ENCODE assay signal across 1 cellular context in the genomic region with DNA sequence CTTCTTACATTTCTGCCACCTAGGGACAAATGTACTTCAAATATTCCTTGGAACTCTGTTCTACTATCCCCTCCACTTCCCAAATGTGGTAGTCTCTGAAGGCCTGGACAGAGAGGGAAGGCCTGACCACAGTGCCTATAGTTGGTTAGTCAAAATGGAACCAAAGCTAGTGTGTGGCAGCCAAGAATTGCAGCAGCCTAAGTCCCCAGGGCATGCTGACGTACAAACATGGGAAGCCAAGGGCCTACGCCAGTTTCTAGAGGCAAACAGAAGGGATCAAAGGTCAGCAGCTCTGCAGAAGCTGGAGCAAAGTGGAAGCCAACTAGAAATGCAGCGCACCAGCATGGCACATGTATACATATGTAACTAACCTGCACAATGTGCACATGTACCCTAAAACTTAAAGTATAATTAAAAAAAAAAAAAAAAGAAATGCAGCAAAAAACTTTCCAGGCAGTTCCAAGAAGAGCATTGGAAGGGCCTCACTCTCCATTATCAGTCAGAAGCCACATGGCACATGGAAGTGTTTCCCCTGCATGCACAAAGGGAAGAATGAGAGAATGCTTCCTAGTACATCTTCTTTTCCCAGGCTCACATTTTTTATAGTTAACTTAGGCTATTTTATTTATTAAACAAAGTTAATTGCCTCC.
TF ChIP-seq lines count a peak whose summit lies in the region.

No MANE protein-coding gene starts in this region.

TF ChIP-seq in HepG2, 621 proteins besides CTCF, POLR2A, EP300 and RAD21 (continued from another document):
- TF ChIP-seq, protein P1, sequence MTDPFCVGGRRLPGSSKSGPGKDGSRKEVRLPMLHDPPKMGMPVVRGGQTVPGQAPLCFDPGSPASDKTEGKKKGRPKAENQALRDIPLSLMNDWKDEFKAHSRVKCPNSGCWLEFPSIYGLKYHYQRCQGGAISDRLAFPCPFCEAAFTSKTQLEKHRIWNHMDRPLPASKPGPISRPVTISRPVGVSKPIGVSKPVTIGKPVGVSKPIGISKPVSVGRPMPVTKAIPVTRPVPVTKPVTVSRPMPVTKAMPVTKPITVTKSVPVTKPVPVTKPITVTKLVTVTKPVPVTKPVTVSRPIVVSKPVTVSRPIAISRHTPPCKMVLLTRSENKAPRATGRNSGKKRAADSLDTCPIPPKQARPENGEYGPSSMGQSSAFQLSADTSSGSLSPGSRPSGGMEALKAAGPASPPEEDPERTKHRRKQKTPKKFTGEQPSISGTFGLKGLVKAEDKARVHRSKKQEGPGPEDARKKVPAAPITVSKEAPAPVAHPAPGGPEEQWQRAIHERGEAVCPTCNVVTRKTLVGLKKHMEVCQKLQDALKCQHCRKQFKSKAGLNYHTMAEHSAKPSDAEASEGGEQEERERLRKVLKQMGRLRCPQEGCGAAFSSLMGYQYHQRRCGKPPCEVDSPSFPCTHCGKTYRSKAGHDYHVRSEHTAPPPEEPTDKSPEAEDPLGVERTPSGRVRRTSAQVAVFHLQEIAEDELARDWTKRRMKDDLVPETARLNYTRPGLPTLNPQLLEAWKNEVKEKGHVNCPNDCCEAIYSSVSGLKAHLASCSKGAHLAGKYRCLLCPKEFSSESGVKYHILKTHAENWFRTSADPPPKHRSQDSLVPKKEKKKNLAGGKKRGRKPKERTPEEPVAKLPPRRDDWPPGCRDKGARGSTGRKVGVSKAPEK (CRISPR knock-in tag; IDR thresholded peaks at IDR 0.05; ENCODE audit: borderline replicate concordance) = 0 out of 2 replicates have a peak, but pooled peaks have one; percentile 54
- TF ChIP-seq HNF4G (IDR thresholded peaks at IDR 0.05; ENCODE audit: borderline replicate concordance, low read depth, low read length) = peak; percentile 63
- peak; percentile 46; the same call in 1 of the 2 replicates for TF ChIP-seq HNF4G (CRISPR knock-in tag; IDR thresholded peaks at IDR 0.05; ENCODE audit: borderline replicate concordance, low read depth)
- no peak for TF ChIP-seq ZNF775 (CRISPR knock-in tag; IDR thresholded peaks at IDR 0.05; ENCODE audit: borderline replicate concordance)
- TF ChIP-seq MLLT10 (CRISPR knock-in tag; IDR thresholded peaks at IDR 0.05) = no peak
- 0 out of 2 replicates have a peak, but pooled peaks have one; percentile 30 for TF ChIP-seq ZNF549 (CRISPR knock-in tag; IDR thresholded peaks at IDR 0.05)
- peak; percentile 77 for TF ChIP-seq POGZ (CRISPR knock-in tag; IDR thresholded peaks at IDR 0.05)
- TF ChIP-seq HMG20A (CRISPR knock-in tag; IDR thresholded peaks at IDR 0.05; ENCODE audit: borderline replicate concordance) = peak; percentile 58; the same call in 1 of the 2 replicates
- TF ChIP-seq KLF6 (CRISPR knock-in tag; IDR thresholded peaks at IDR 0.05) = no peak
- no peak for TF ChIP-seq ZNF572 (CRISPR knock-in tag; IDR thresholded peaks at IDR 0.05)
- TF ChIP-seq SRF (IDR thresholded peaks at IDR 0.05; ENCODE audit: low read depth, low read length) = no peak
- TF ChIP-seq, protein P2, sequence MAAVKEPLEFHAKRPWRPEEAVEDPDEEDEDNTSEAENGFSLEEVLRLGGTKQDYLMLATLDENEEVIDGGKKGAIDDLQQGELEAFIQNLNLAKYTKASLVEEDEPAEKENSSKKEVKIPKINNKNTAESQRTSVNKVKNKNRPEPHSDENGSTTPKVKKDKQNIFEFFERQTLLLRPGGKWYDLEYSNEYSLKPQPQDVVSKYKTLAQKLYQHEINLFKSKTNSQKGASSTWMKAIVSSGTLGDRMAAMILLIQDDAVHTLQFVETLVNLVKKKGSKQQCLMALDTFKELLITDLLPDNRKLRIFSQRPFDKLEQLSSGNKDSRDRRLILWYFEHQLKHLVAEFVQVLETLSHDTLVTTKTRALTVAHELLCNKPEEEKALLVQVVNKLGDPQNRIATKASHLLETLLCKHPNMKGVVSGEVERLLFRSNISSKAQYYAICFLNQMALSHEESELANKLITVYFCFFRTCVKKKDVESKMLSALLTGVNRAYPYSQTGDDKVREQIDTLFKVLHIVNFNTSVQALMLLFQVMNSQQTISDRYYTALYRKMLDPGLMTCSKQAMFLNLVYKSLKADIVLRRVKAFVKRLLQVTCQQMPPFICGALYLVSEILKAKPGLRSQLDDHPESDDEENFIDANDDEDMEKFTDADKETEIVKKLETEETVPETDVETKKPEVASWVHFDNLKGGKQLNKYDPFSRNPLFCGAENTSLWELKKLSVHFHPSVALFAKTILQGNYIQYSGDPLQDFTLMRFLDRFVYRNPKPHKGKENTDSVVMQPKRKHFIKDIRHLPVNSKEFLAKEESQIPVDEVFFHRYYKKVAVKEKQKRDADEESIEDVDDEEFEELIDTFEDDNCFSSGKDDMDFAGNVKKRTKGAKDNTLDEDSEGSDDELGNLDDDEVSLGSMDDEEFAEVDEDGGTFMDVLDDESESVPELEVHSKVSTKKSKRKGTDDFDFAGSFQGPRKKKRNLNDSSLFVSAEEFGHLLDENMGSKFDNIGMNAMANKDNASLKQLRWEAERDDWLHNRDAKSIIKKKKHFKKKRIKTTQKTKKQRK (IDR thresholded peaks at IDR 0.05; ENCODE audit: low read length) = no peak
- TF ChIP-seq, protein P3, sequence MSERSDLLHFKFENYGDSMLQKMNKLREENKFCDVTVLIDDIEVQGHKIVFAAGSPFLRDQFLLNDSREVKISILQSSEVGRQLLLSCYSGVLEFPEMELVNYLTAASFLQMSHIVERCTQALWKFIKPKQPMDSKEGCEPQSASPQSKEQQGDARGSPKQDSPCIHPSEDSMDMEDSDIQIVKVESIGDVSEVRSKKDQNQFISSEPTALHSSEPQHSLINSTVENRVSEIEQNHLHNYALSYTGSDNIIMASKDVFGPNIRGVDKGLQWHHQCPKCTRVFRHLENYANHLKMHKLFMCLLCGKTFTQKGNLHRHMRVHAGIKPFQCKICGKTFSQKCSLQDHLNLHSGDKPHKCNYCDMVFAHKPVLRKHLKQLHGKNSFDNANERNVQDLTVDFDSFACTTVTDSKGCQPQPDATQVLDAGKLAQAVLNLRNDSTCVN (CRISPR knock-in tag; IDR thresholded peaks at IDR 0.05; ENCODE audit: borderline replicate concordance) = peak; percentile 100
- no peak for TF ChIP-seq FOXP1 (IDR thresholded peaks at IDR 0.05)
- TF ChIP-seq FOXP1 (CRISPR knock-in tag; IDR thresholded peaks at IDR 0.05) = no peak
- peak; percentile 49 for TF ChIP-seq CREM (IDR thresholded peaks at IDR 0.05)
- no peak for TF ChIP-seq CREM (CRISPR knock-in tag; IDR thresholded peaks at IDR 0.05)
- TF ChIP-seq FOXK1 (CRISPR knock-in tag; IDR thresholded peaks at IDR 0.05; ENCODE audit: borderline replicate concordance, low read depth) = 0 out of 2 replicates have a peak, but pooled peaks have one; percentile 39
- TF ChIP-seq MYC (CRISPR knock-in tag; IDR thresholded peaks at IDR 0.05; ENCODE audit: borderline replicate concordance) = peak; percentile 25; the same call in 1 of the 2 replicates
- peak; percentile 27; the same call in 1 of the 2 replicates for TF ChIP-seq SAP130 (CRISPR knock-in tag; IDR thresholded peaks at IDR 0.05; ENCODE audit: low read depth)
- TF ChIP-seq, protein P4, sequence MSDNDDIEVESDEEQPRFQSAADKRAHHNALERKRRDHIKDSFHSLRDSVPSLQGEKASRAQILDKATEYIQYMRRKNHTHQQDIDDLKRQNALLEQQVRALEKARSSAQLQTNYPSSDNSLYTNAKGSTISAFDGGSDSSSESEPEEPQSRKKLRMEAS (IDR thresholded peaks at IDR 0.05) = no peak
- TF ChIP-seq MED1 (CRISPR knock-in tag; IDR thresholded peaks at IDR 0.05) = peak; percentile 31
- TF ChIP-seq GATAD1 (CRISPR knock-in tag; IDR thresholded peaks at IDR 0.05) = no peak
- TF ChIP-seq TEAD3 (CRISPR knock-in tag; optimal IDR thresholded peaks at IDR 0.05; ENCODE audit: borderline replicate concordance) = peak; percentile 51
- no peak for TF ChIP-seq ZNF788 (CRISPR knock-in tag; IDR thresholded peaks at IDR 0.05; ENCODE audit: borderline replicate concordance)
- TF ChIP-seq MED8 (CRISPR knock-in tag; IDR thresholded peaks at IDR 0.05; ENCODE audit: insufficient replicate concordance) = no peak
- no peak for TF ChIP-seq FOXA1 (IDR thresholded peaks at IDR 0.05)
- TF ChIP-seq FOXA1 (CRISPR knock-in tag; IDR thresholded peaks at IDR 0.05) = peak; percentile 53
- peak; percentile 92 for TF ChIP-seq HNF4A (CRISPR knock-in tag; IDR thresholded peaks at IDR 0.05)
- TF ChIP-seq ZNF331 (CRISPR knock-in tag; IDR thresholded peaks at IDR 0.05) = 0 out of 2 replicates have a peak, but pooled peaks have one; percentile 49
- TF ChIP-seq ZNF792 (CRISPR knock-in tag; IDR thresholded peaks at IDR 0.05) = 0 out of 2 replicates have a peak, but pooled peaks have one; percentile 28
- no peak for TF ChIP-seq ZNF747 (CRISPR knock-in tag; IDR thresholded peaks at IDR 0.05; ENCODE audit: borderline replicate concordance)
- TF ChIP-seq EHMT2 (IDR thresholded peaks at IDR 0.05; ENCODE audit: borderline replicate concordance, low read depth, low read length) = peak; percentile 53; the same call in 1 of the 2 replicates
- peak; percentile 52; the same call in 1 of the 2 replicates for TF ChIP-seq SALL1 (CRISPR knock-in tag; IDR thresholded peaks at IDR 0.05)
- TF ChIP-seq ZMAT3 (CRISPR knock-in tag; conservative IDR thresholded peaks at IDR 0.05) = no peak
- peak; percentile 49 for TF ChIP-seq FOSL2 (CRISPR knock-in tag; IDR thresholded peaks at IDR 0.05)
- TF ChIP-seq, protein P5, sequence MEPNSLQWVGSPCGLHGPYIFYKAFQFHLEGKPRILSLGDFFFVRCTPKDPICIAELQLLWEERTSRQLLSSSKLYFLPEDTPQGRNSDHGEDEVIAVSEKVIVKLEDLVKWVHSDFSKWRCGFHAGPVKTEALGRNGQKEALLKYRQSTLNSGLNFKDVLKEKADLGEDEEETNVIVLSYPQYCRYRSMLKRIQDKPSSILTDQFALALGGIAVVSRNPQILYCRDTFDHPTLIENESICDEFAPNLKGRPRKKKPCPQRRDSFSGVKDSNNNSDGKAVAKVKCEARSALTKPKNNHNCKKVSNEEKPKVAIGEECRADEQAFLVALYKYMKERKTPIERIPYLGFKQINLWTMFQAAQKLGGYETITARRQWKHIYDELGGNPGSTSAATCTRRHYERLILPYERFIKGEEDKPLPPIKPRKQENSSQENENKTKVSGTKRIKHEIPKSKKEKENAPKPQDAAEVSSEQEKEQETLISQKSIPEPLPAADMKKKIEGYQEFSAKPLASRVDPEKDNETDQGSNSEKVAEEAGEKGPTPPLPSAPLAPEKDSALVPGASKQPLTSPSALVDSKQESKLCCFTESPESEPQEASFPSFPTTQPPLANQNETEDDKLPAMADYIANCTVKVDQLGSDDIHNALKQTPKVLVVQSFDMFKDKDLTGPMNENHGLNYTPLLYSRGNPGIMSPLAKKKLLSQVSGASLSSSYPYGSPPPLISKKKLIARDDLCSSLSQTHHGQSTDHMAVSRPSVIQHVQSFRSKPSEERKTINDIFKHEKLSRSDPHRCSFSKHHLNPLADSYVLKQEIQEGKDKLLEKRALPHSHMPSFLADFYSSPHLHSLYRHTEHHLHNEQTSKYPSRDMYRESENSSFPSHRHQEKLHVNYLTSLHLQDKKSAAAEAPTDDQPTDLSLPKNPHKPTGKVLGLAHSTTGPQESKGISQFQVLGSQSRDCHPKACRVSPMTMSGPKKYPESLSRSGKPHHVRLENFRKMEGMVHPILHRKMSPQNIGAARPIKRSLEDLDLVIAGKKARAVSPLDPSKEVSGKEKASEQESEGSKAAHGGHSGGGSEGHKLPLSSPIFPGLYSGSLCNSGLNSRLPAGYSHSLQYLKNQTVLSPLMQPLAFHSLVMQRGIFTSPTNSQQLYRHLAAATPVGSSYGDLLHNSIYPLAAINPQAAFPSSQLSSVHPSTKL (CRISPR knock-in tag; IDR thresholded peaks at IDR 0.05) = peak; percentile 58
- peak; percentile 14; the same call in 1 of the 2 replicates for TF ChIP-seq STAG1 (CRISPR knock-in tag; IDR thresholded peaks at IDR 0.05)
- no peak for TF ChIP-seq ELF1 (CRISPR knock-in tag; IDR thresholded peaks at IDR 0.05)
- TF ChIP-seq ZNF451 (CRISPR knock-in tag; IDR thresholded peaks at IDR 0.05) = no peak
- TF ChIP-seq, protein P6, sequence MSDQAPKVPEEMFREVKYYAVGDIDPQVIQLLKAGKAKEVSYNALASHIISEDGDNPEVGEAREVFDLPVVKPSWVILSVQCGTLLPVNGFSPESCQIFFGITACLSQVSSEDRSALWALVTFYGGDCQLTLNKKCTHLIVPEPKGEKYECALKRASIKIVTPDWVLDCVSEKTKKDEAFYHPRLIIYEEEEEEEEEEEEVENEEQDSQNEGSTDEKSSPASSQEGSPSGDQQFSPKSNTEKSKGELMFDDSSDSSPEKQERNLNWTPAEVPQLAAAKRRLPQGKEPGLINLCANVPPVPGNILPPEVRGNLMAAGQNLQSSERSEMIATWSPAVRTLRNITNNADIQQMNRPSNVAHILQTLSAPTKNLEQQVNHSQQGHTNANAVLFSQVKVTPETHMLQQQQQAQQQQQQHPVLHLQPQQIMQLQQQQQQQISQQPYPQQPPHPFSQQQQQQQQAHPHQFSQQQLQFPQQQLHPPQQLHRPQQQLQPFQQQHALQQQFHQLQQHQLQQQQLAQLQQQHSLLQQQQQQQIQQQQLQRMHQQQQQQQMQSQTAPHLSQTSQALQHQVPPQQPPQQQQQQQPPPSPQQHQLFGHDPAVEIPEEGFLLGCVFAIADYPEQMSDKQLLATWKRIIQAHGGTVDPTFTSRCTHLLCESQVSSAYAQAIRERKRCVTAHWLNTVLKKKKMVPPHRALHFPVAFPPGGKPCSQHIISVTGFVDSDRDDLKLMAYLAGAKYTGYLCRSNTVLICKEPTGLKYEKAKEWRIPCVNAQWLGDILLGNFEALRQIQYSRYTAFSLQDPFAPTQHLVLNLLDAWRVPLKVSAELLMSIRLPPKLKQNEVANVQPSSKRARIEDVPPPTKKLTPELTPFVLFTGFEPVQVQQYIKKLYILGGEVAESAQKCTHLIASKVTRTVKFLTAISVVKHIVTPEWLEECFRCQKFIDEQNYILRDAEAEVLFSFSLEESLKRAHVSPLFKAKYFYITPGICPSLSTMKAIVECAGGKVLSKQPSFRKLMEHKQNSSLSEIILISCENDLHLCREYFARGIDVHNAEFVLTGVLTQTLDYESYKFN (CRISPR knock-in tag; conservative IDR thresholded peaks at IDR 0.05) = peak; percentile 53; the same call in 1 of the 2 replicates
- 0 out of 2 replicates have a peak, but pooled peaks have one; percentile 42 for TF ChIP-seq NCOR1 (IDR thresholded peaks at IDR 0.05; ENCODE audit: borderline replicate concordance, low read length)
